Comparison of ENCODE assay signal across 19 cellular contexts in genomic region chr2:18398833-18399232, GRCh38.
DNase-seq lines count a peak whose midpoint lies in the region; ATAC-seq, FAIRE-seq and TF ChIP-seq lines count a peak whose summit lies in the region.
"Had no signal": no experiment of that assay in that cellular context is flagged by ENCODE, and none has a peak within 500 bp of the region (broad histone marks: within the 10 kb centered on the region; RNA-seq: fewer than 3 reads in every experiment).

No MANE protein-coding gene starts in this region.

- H3K4me3 Mint-ChIP-seq in activated T-helper 17 cell treated with anti-CD3 and anti-CD28 coated beads, Interleukin-2, amount 50 U/mL, for 72 hours = no peak overlapping the region
- H3K4me3 Mint-ChIP-seq: CD4-positive, alpha-beta T cell had no signal

- POLR2A ChIA-PET in A549 (lab: Yijun Ruan, JAX) = no interaction called here

- FAIRE-seq in A549 (lab: Jason Lieb, UNC) = no peak

- TF ChIP-seq CTCF in A549 (IDR thresholded peaks at IDR 0.05) (no peak), choroid plexus epithelial cell (conservative IDR thresholded peaks at IDR 0.05; ENCODE audit: low read depth, low read length) (no peak), gastroesophageal sphincter (IDR thresholded peaks at IDR 0.05) (no peak), breast epithelium (IDR thresholded peaks at IDR 0.05) (no peak), thyroid gland (IDR thresholded peaks at IDR 0.05) (no peak)

- peaks cover 21% of the 10 kb centered on the region for H3K27me3 Mint-ChIP-seq in activated T-helper 17 cell treated with anti-CD3 and anti-CD28 coated beads, Interleukin-2, amount 50 U/mL, for 72 hours

- no peaks in the 10 kb centered on the region for H3K4me1 Mint-ChIP-seq in activated T-helper 17 cell treated with anti-CD3 and anti-CD28 coated beads, Interleukin-2, amount 50 U/mL, for 72 hours

- H3K4me3 ChIP-seq in A549 (no peak overlapping the region), choroid plexus epithelial cell (ENCODE audit: low read depth, low read length) (no peak overlapping the region), gastroesophageal sphincter (no peak overlapping the region), breast epithelium (no peak overlapping the region), thyroid gland (replicated peaks in 1 of 3) (no peak overlapping the region)

- H3K27me3 ChIP-seq in gastroesophageal sphincter (no peaks in the 10 kb centered on the region), breast epithelium (no peaks in the 10 kb centered on the region), thyroid gland (no peaks in the 10 kb centered on the region)
- H3K27me3 ChIP-seq: BE2C had no signal

- H3K36me3 ChIP-seq in gastroesophageal sphincter (no peaks in the 10 kb centered on the region), breast epithelium (no peaks in the 10 kb centered on the region), thyroid gland (no peaks in the 10 kb centered on the region)
- H3K36me3 ChIP-seq: BE2C had no signal

- TF ChIP-seq EP300 in A549 (IDR thresholded peaks at IDR 0.05) (no peak), gastroesophageal sphincter (IDR thresholded peaks at IDR 0.05) (no peak)

- H3K9me3 ChIP-seq in A549 (no peaks in the 10 kb centered on the region), gastroesophageal sphincter (no peaks in the 10 kb centered on the region), breast epithelium (no peaks in the 10 kb centered on the region), thyroid gland (no peaks in the 10 kb centered on the region)
- H3K9me3 ChIP-seq: BE2C had no signal

- no peaks in the 10 kb centered on the region for H3K4me1 ChIP-seq in A549
- peaks cover 0 to 18% (median 0%) of the 10 kb centered on the region in 3 donors for H3K4me1 ChIP-seq in gastroesophageal sphincter
- H3K4me1 ChIP-seq in breast epithelium = no peaks in the 10 kb centered on the region
- no peaks in the 10 kb centered on the region for H3K4me1 ChIP-seq in thyroid gland
- H3K4me1 ChIP-seq: BE2C had no signal

- intact Hi-C loops in breast epithelium (cut with DNase I; ENCODE audit: low total_unique reads) = no loop called here
- intact Hi-C loops in thyroid gland (cut with DNase I) = no loop called here

- H3K9me3 Mint-ChIP-seq in activated T-helper 17 cell treated with anti-CD3 and anti-CD28 coated beads, Interleukin-2, amount 50 U/mL, for 72 hours = no peaks in the 10 kb centered on the region
- H3K9me3 Mint-ChIP-seq: CD4-positive, alpha-beta T cell had no signal

- TF ChIP-seq POLR2A in A549 (IDR thresholded peaks at IDR 0.05; ENCODE audit: low read length) = no peak
- TF ChIP-seq POLR2A in gastroesophageal sphincter (IDR thresholded peaks at IDR 0.05) = no peak
- TF ChIP-seq POLR2A in breast epithelium (IDR thresholded peaks at IDR 0.05) = no peak
- TF ChIP-seq POLR2A in thyroid gland (IDR thresholded peaks at IDR 0.05) = no peak

- H3K27ac Mint-ChIP-seq in activated T-helper 17 cell treated with anti-CD3 and anti-CD28 coated beads, Interleukin-2, amount 50 U/mL, for 72 hours = no peak overlapping the region
- H3K27ac Mint-ChIP-seq: CD4-positive, alpha-beta T cell had no signal

- H3K36me3 Mint-ChIP-seq in activated T-helper 17 cell treated with anti-CD3 and anti-CD28 coated beads, Interleukin-2, amount 50 U/mL, for 72 hours (ENCODE audit: low read depth) = no peaks in the 10 kb centered on the region

- H3K4me2 ChIP-seq in A549 = no peak overlapping the region

- H3K27ac ChIP-seq in A549 (no peak overlapping the region), gastroesophageal sphincter (no peak overlapping the region), breast epithelium (no peak overlapping the region), thyroid gland (no peak overlapping the region)

- TF ChIP-seq RAD21 in A549 (conservative IDR thresholded peaks at IDR 0.05 in 1 of 2, IDR thresholded peaks at IDR 0.05 in 1 of 2) = no peak

- CTCF ChIA-PET in A549 (lab: Yijun Ruan, JAX) = no interaction called here

- 81% methylated on average over 1 of the region's 1 CpG for WGBS in A549 (ENCODE audit: missing lambda C conversion rate)
- 71 to 80% methylated on average over 1 of the region's 1 CpG for WGBS in gastroesophageal sphincter (ENCODE audit: low coverage in 1 of 2), 2 donors
- 97 to 100% methylated on average over 1 of the region's 1 CpG for WGBS in thyroid gland, 2 donors

- DNase-seq in A549 (ENCODE audit: low read depth in 1 of 2, low spot score in 1 of 2) (no peak), AG20443 (ENCODE audit: low spot score) (peak; percentile 32), choroid plexus epithelial cell (ENCODE audit: low read depth) (peak; percentile 61), breast epithelium (ENCODE audit: low spot score in 2 of 2) (no peak), thyroid gland (no peak)
- DNase-seq: BE2C; CD4-positive, alpha-beta T cell; KBM-7; MV-4-11; NCI-H1417; NCI-H2029; NCI-H2171 treated with DMSO at 0.1 percent for 48 hours; NCI-H446 treated with DMSO at 0.1 percent for 48 hours; NK-92 treated with Interleukin-12 subunit alpha and Interleukin-12 subunit beta, amount 100 ng/mL, for 24 hours; SIG-M5 had no signal

- ATAC-seq in A549 = no peak
- peak; percentile 73 for ATAC-seq in gastroesophageal sphincter
- ATAC-seq in HG02981 (IDR thresholded peaks at IDR 0.05; ENCODE audit: unreplicated experiment) = no peak
- ATAC-seq in activated T-helper 17 cell treated with anti-CD3 and anti-CD28 coated beads, Interleukin-2, amount 50 U/mL, for 72 hours (replicated peaks) = no peak
- ATAC-seq: HCT116 had no signal

TF ChIP-seq in A549, 52 proteins besides CTCF, POLR2A, EP300 and RAD21:
- TF ChIP-seq NFE2L2 (conservative IDR thresholded peaks at IDR 0.05; ENCODE audit: low read length) (no peak), MAFK (IDR thresholded peaks at IDR 0.05; ENCODE audit: partially characterized antibody) (peak; percentile 44), SMC3 (IDR thresholded peaks at IDR 0.05) (no peak), FOSL2 (IDR thresholded peaks at IDR 0.05) (no peak), FOSL2 (CRISPR knock-in tag; IDR thresholded peaks at IDR 0.05) (no peak), HEYL (CRISPR knock-in tag; IDR thresholded peaks at IDR 0.05) (no peak), CEBPB (IDR thresholded peaks at IDR 0.05) (no peak), E2F6 (IDR thresholded peaks at IDR 0.05; ENCODE audit: borderline replicate concordance, low read depth) (no peak), ZC3H11A (IDR thresholded peaks at IDR 0.05) (no peak), HES2 (IDR thresholded peaks at IDR 0.05) (no peak)

Comparison
In these comparisons a context has a peak if more than half of its experiments do, and no peak if none do; other contexts are left out.
1. DNase-seq: peak in AG20443 (single experiment) and choroid plexus epithelial cell (single experiment); none in A549 (0 of 2), breast epithelium (0 of 2) and thyroid gland (0 of 2).